Comparison of ENCODE assay signal across 23 cellular contexts in the genomic region with DNA sequence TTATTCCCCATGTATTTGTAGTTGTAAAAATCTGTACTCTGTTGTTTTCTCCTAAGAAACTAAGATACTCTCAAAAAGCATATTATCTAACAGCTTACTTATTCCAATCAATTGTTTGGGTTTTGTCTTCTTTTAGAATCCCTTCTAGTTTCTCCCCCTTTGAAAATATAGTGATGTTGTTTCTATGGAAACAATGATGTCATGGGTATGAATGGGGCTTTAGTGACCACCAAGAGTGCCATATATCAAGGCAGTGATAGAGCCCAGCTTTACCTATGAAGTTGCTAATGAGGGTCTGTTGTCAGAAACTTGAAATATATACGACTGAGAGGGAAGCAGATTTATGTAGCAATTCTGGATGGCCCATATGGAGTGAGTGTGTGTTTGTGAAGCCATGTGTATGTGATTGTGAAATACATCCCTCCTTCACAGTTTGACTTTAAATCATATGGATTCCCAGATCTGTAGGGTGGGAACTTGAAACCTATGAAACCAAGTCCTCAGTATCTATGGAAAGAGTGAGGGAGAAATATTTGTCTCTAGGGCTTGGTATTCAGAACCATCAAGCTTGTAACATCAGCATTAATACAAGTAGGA.
DNase-seq lines count a peak whose midpoint lies in the region; ATAC-seq, FAIRE-seq and TF ChIP-seq lines count a peak whose summit lies in the region.
"Had no signal": no experiment of that assay in that cellular context is flagged by ENCODE, and none has a peak within 500 bp of the region (broad histone marks: within the 10 kb centered on the region; RNA-seq: fewer than 3 reads in every experiment).

No MANE protein-coding gene starts in this region.

- no peak overlapping the region for H3K4me3 Mint-ChIP-seq in endothelial cell (ENCODE audit: unreplicated experiment)
- H3K4me3 Mint-ChIP-seq: B cell; CD4-positive, alpha-beta T cell; CD8-positive, alpha-beta T cell had no signal

- no peak overlapping the region for H2AFZ ChIP-seq in K562 (ENCODE audit: low read depth, low read length)

- TF ChIP-seq RAD21 in K562 (CRISPR knock-in tag; conservative IDR thresholded peaks at IDR 0.05 in 1 of 2, IDR thresholded peaks at IDR 0.05 in 1 of 2) = no peak

- WGBS in K562 (ENCODE audit: insufficient coverage, low coverage, missing lambda C conversion rate) = 0% methylated on average over 1 of the region's 1 CpG

- no peaks in the 10 kb centered on the region for H3K79me2 ChIP-seq in K562 (ENCODE audit: control insufficient read depth, insufficient read depth, low read length)

- FAIRE-seq in K562 (lab: Jason Lieb, UNC) = no peak
- FAIRE-seq: GM12878, GM12892, GM18507 had no signal

- H4K20me1 ChIP-seq in K562 (replicated peaks; ENCODE audit: control insufficient read depth, insufficient read depth, low read length) = no peaks in the 10 kb centered on the region
- H4K20me1 ChIP-seq: BLaER1 treated with 17β-estradiol and CSF1 and Interleukin-3, amounts not matched to agents 10 nM and 100 nM had no signal

- in situ Hi-C loops in K562 (cut with MboI) = no loop called here

- H3K36me3 ChIP-seq in HEK293 (ENCODE audit: control insufficient read depth in 2 of 2, insufficient read depth in 1 of 2, low read length in 2 of 2) = no peaks in the 10 kb centered on the region
- no peaks in the 10 kb centered on the region for H3K36me3 ChIP-seq in K562 (ENCODE audit: control insufficient read depth, insufficient read depth, low read length)
- H3K36me3 ChIP-seq: BLaER1 treated with 17β-estradiol and CSF1 and Interleukin-3, amounts not matched to agents 10 nM and 100 nM had no signal

- H3K9me3 Mint-ChIP-seq in endothelial cell (ENCODE audit: unreplicated experiment) = no peaks in the 10 kb centered on the region
- H3K9me3 Mint-ChIP-seq: CD4-positive, alpha-beta T cell; CD8-positive, alpha-beta T cell had no signal

- peak overlapping the region; percentile 25 for H3K27ac Mint-ChIP-seq in endothelial cell (ENCODE audit: unreplicated experiment)
- H3K27ac Mint-ChIP-seq: B cell; CD4-positive, alpha-beta T cell; CD8-positive, alpha-beta T cell had no signal

- H3K9me3 ChIP-seq in HEK293 (ENCODE audit: control insufficient read depth, insufficient read depth, low read depth, low read length) (no peaks in the 10 kb centered on the region), K562 (replicated peaks; ENCODE audit: control insufficient read depth, insufficient read depth, low read depth, low read length) (no peaks in the 10 kb centered on the region)
- H3K9me3 ChIP-seq: BLaER1 treated with 17β-estradiol and CSF1 and Interleukin-3, amounts not matched to agents 10 nM and 100 nM had no signal

- intact Hi-C loops in K562 (cut with micrococcal nuclease) = no loop called here
- intact Hi-C loops in posterior vena cava (cut with DNase I) = no loop called here

- H3K4me2 ChIP-seq in K562 (ENCODE audit: insufficient read depth, low read length) = no peak overlapping the region
- H3K4me2 ChIP-seq: BLaER1 treated with 17β-estradiol and CSF1 and Interleukin-3, amounts not matched to agents 10 nM and 100 nM had no signal

- no peak overlapping the region for H3K27ac ChIP-seq in HEK293 (ENCODE audit: extremely low read depth, low read depth, low read length)
- no peak overlapping the region for H3K27ac ChIP-seq in K562 (ENCODE audit: extremely low read depth, low read depth, low read length)
- H3K27ac ChIP-seq: BLaER1 treated with 17β-estradiol and CSF1 and Interleukin-3, amounts not matched to agents 10 nM and 100 nM; C4-2B had no signal

- POLR2A ChIA-PET in HEK293 (lab: Yijun Ruan, JAX) (no interaction called here), HEK293T (lab: Yijun Ruan, JAX) (no interaction called here), K562 (lab: Yijun Ruan, JAX) (no interaction called here)

- CTCF ChIA-PET in HEK293 (lab: Yijun Ruan, JAX) (interaction anchor here (0.6 to 1.3 kb wide), 3 partner anchors 132 to 204 kb away, joined by 3 to 4 read pairs (median 3); no protein-coding TSS in a partner anchor), HEK293T (lab: Yijun Ruan, JAX) (no interaction called here), K562 (lab: Yijun Ruan, JAX; ENCODE audit: low intra/inter-chr PET ratio) (no interaction called here)

- H3K27me3 Mint-ChIP-seq in endothelial cell (ENCODE audit: unreplicated experiment) = no peaks in the 10 kb centered on the region

- no peak overlapping the region for H3K4me3 ChIP-seq in HEK293 (ENCODE audit: low read depth, low read length)
- H3K4me3 ChIP-seq in K562 = no peak overlapping the region
- H3K4me3 ChIP-seq: BLaER1 treated with 17β-estradiol and CSF1 and Interleukin-3, amounts not matched to agents 10 nM and 100 nM; GM12878 had no signal

- TF ChIP-seq EP300 in K562 (IDR thresholded peaks at IDR 0.05; ENCODE audit: low read length) = no peak

- H3K36me3 Mint-ChIP-seq in endothelial cell (ENCODE audit: low read depth, unreplicated experiment) = peaks cover 10% of the 10 kb centered on the region
- H3K36me3 Mint-ChIP-seq: CD8-positive, alpha-beta T cell had no signal

- no peak for TF ChIP-seq CTCF in HEK293 (tag by site-specific recombination; IDR thresholded peaks at IDR 0.05)
- TF ChIP-seq CTCF in K562 (IDR thresholded peaks at IDR 0.05 in 2 of 3, conservative IDR thresholded peaks at IDR 0.05 in 1 of 3; ENCODE audit: insufficient read depth in 2 of 3, low read depth in 1 of 3, low read length in 3 of 3) = no peak
- TF ChIP-seq CTCF in endothelial cell (IDR thresholded peaks at IDR 0.05; ENCODE audit: unreplicated experiment) = no peak

- H3K27me3 ChIP-seq in K562 (ENCODE audit: control insufficient read depth in 2 of 2, insufficient read depth in 2 of 2, low read length in 2 of 2) = peaks cover 3 to 4% of the 10 kb centered on the region in 2 experiments; a peak in 3 of 5 replicates
- H3K27me3 ChIP-seq: BLaER1 treated with 17β-estradiol and CSF1 and Interleukin-3, amounts not matched to agents 10 nM and 100 nM had no signal

- H3K4me1 ChIP-seq in HEK293 (ENCODE audit: control insufficient read depth, insufficient read depth, low read length) (peaks cover 3% of the 10 kb centered on the region; the same call in 1 of the 2 replicates), K562 (replicated peaks in 1 of 2; ENCODE audit: control insufficient read depth in 2 of 2, insufficient read depth in 2 of 2, low read length in 2 of 2) (no peaks in the 10 kb centered on the region)
- H3K4me1 ChIP-seq: Caco-2 had no signal

- TF ChIP-seq POLR2A in K562 (conservative IDR thresholded peaks at IDR 0.05) = no peak

- no peak overlapping the region for H3K9ac ChIP-seq in K562 (ENCODE audit: insufficient read depth in 1 of 2, low read depth in 2 of 2, low read length in 2 of 2)
- H3K9ac ChIP-seq: BLaER1 treated with 17β-estradiol and CSF1 and Interleukin-3, amounts not matched to agents 10 nM and 100 nM had no signal

- H3K4me1 Mint-ChIP-seq in endothelial cell (ENCODE audit: unreplicated experiment) = peaks cover 2% of the 10 kb centered on the region
- H3K4me1 Mint-ChIP-seq: B cell had no signal

- no peak for DNase-seq in HEK293T (ENCODE audit: extremely low spot score)
- no peak for DNase-seq in K562 (ENCODE audit: extremely low read depth in 1 of 4, low spot score in 3 of 4)
- no peak for DNase-seq in endothelial cell (ENCODE audit: low spot score)
- no peak for DNase-seq in posterior vena cava (ENCODE audit: low spot score)
- no peak for DNase-seq in DMS79 (lab: John Stamatoyannopoulos, UW)
- DNase-seq: 8988T; ACHN; Caco-2; Calu3; CD4-positive, alpha-beta T cell; CD8-positive, alpha-beta T cell; DND-41; EL; GDM1 had no signal

- no TSS peak for BruUV-seq in K562 (replicated peaks; lab: Mats Ljungman, UMichigan)

- ATAC-seq in K562 = no peak
- no peak for ATAC-seq in GM21723 (IDR thresholded peaks at IDR 0.05; ENCODE audit: unreplicated experiment)
- ATAC-seq in GM19351 (IDR thresholded peaks at IDR 0.05; ENCODE audit: unreplicated experiment) = no peak
- ATAC-seq: CD8-positive, alpha-beta T cell; GM12878 had no signal

- no peaks in the 10 kb centered on the region for H3K9me1 ChIP-seq in K562 (ENCODE audit: control insufficient read depth, insufficient read depth, low read length)

TF ChIP-seq in HEK293, 187 proteins besides CTCF, POLR2A, EP300 and RAD21 (continues in another document):
- TF ChIP-seq, protein P1, sequence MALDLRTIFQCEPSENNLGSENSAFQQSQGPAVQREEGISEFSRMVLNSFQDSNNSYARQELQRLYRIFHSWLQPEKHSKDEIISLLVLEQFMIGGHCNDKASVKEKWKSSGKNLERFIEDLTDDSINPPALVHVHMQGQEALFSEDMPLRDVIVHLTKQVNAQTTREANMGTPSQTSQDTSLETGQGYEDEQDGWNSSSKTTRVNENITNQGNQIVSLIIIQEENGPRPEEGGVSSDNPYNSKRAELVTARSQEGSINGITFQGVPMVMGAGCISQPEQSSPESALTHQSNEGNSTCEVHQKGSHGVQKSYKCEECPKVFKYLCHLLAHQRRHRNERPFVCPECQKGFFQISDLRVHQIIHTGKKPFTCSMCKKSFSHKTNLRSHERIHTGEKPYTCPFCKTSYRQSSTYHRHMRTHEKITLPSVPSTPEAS (tag by site-specific recombination; IDR thresholded peaks at IDR 0.05) = no peak
- TF ChIP-seq ZNF426 (tag by site-specific recombination; IDR thresholded peaks at IDR 0.05) = no peak

TF ChIP-seq in HEK293T, 16 proteins besides CTCF, POLR2A, EP300 and RAD21 (continues in another document):
- TF ChIP-seq, protein P2, sequence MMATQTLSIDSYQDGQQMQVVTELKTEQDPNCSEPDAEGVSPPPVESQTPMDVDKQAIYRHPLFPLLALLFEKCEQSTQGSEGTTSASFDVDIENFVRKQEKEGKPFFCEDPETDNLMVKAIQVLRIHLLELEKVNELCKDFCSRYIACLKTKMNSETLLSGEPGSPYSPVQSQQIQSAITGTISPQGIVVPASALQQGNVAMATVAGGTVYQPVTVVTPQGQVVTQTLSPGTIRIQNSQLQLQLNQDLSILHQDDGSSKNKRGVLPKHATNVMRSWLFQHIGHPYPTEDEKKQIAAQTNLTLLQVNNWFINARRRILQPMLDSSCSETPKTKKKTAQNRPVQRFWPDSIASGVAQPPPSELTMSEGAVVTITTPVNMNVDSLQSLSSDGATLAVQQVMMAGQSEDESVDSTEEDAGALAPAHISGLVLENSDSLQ (IDR thresholded peaks at IDR 0.05) = peak; percentile 42; the same call in 1 of the 2 replicates
- TF ChIP-seq FOXA1 (IDR thresholded peaks at IDR 0.05) (no peak), SUZ12 (IDR thresholded peaks at IDR 0.05) (no peak)

TF ChIP-seq in K562, 482 proteins besides CTCF, POLR2A, EP300 and RAD21 (continues in another document):
- peak; percentile 66 for TF ChIP-seq CEBPB (tag; IDR thresholded peaks at IDR 0.05)
- no peak for TF ChIP-seq CEBPG (CRISPR knock-in tag; IDR thresholded peaks at IDR 0.05)
- TF ChIP-seq CEBPG (tag; conservative IDR thresholded peaks at IDR 0.05 in 1 of 2, IDR thresholded peaks at IDR 0.05 in 1 of 2) = 0 out of 4 replicates have a peak, but pooled peaks of 1 of the 2 experiments have one; percentile 10
- TF ChIP-seq ZBED1 (IDR thresholded peaks at IDR 0.05) = no peak
- TF ChIP-seq, protein P3, sequence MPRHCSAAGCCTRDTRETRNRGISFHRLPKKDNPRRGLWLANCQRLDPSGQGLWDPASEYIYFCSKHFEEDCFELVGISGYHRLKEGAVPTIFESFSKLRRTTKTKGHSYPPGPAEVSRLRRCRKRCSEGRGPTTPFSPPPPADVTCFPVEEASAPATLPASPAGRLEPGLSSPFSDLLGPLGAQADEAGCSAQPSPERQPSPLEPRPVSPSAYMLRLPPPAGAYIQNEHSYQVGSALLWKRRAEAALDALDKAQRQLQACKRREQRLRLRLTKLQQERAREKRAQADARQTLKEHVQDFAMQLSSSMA (CRISPR knock-in tag; IDR thresholded peaks at IDR 0.05) = no peak
